Comparison of ENCODE assay signal across 20 cellular contexts in the genomic region with DNA sequence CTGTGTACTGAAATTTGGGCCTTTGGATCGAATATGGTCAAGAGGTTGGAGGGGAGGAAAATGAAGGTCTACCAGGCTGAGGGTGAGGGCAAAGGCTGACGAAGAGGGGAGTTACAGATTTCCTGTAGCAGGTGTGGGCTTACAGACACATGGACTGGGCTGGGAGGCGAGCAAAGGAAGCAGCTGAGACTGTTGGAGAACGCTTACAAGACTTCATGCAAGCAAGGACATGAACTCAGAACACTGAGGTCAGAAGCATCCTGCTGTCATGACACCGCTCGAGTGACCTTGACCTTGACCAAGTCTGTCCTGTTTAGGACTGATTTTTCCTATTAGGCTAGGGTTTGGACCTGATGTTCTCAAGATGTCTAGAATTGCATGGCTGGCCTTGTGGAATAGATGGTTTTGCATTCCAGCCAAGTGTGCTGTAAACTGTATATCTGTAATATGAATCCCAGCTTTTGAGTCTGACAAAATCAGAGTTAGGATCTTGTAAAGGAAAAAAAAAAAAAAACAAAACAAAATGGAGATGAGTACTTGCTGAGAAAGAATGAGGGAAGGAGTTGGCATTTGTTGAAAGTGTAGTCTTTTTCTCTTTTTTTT. TPM values are rescaled to one million over a fixed set of nuclear protein-coding genes. Genes with fewer than 3 reads are reported as not detected.
A peak's percentile ranks its signal among the peaks of the same experiment; 100 is the strongest.
DNase-seq lines count a peak whose midpoint lies in the region; ATAC-seq, FAIRE-seq and TF ChIP-seq lines count a peak whose summit lies in the region.
"Had no signal": no experiment of that assay in that cellular context is flagged by ENCODE, and none has a peak within 500 bp of the region (broad histone marks: within the 10 kb centered on the region; RNA-seq: fewer than 3 reads in every experiment).

No MANE protein-coding gene starts in this region.

- H3K27me3 ChIP-seq in breast epithelium (no peaks in the 10 kb centered on the region), K562 (ENCODE audit: control insufficient read depth in 2 of 2, insufficient read depth in 2 of 2, low read length in 2 of 2) (peaks cover 0 to 9% of the 10 kb centered on the region in 2 experiments; a peak in 1 of 5 replicates), upper lobe of left lung (no peaks in the 10 kb centered on the region)

- intact Hi-C loops in breast epithelium (cut with DNase I; ENCODE audit: low total_unique reads) = no loop called here
- intact Hi-C loops in MCF 10A (cut with micrococcal nuclease) = loop anchor here (5.0 kb wide), 1 partner anchor 41 kb away; no protein-coding TSS in a partner anchor
- intact Hi-C loops in K562 (cut with micrococcal nuclease) = no loop called here

- H3K4me1 Mint-ChIP-seq in MCF 10A (ENCODE audit: insufficient read depth, unreplicated experiment) = peaks cover 19% of the 10 kb centered on the region
- H3K4me1 Mint-ChIP-seq in stimulated activated effector memory CD8-positive, alpha-beta T cell treated with anti-CD3 and anti-CD28 coated beads, Interleukin-12 subunit alpha, Interleukin-12 subunit beta, amount 100 ng/mL, for 72 hours = peaks cover 7% of the 10 kb centered on the region
- H3K4me1 Mint-ChIP-seq: central memory CD8-positive, alpha-beta T cell; naive thymus-derived CD4-positive, alpha-beta T cell had no signal

- WGBS in K562 (ENCODE audit: insufficient coverage, low coverage, missing lambda C conversion rate) = 52% methylated on average over 6 of the region's 6 CpGs
- 77 to 83% methylated on average over 6 of the region's 6 CpGs for WGBS in upper lobe of left lung, 2 donors

- TF ChIP-seq POLR2A in breast epithelium (IDR thresholded peaks at IDR 0.05) (no peak), K562 (conservative IDR thresholded peaks at IDR 0.05) (no peak), upper lobe of left lung (IDR thresholded peaks at IDR 0.05) (no peak)

- ATAC-seq in K562 = no peak
- ATAC-seq in upper lobe of left lung (ENCODE audit: low FRiP score in 2 of 2) = no peak
- no peak for ATAC-seq in stimulated activated effector memory CD8-positive, alpha-beta T cell treated with anti-CD3 and anti-CD28 coated beads, Interleukin-12 subunit alpha, Interleukin-12 subunit beta, amount 100 ng/mL, for 72 hours
- ATAC-seq: naive thymus-derived CD4-positive, alpha-beta T cell had no signal

- POLR2A ChIA-PET in MCF 10A (lab: Yijun Ruan, JAX) (interaction anchor here (0.7 to 3.7 kb wide), 7 partner anchors 8 to 92 kb away, joined by 3 to 23 read pairs (median 4); no protein-coding TSS in a partner anchor), K562 (lab: Yijun Ruan, JAX) (interaction anchor here (0.5 to 2.6 kb wide), 4 partner anchors 10 to 26 kb away, joined by 3 to 7 read pairs (median 4); no protein-coding TSS in a partner anchor)

- no peaks in the 10 kb centered on the region for H3K9me1 ChIP-seq in K562 (ENCODE audit: control insufficient read depth, insufficient read depth, low read length)

- no peak for TF ChIP-seq RAD21 in K562 (CRISPR knock-in tag; conservative IDR thresholded peaks at IDR 0.05 in 1 of 2, IDR thresholded peaks at IDR 0.05 in 1 of 2)

- no peak overlapping the region for H3K9ac ChIP-seq in K562 (ENCODE audit: insufficient read depth in 1 of 2, low read depth in 2 of 2, low read length in 2 of 2)

- H3K36me3 ChIP-seq in breast epithelium (no peaks in the 10 kb centered on the region), K562 (ENCODE audit: control insufficient read depth, insufficient read depth, low read length) (no peaks in the 10 kb centered on the region), upper lobe of left lung (peaks cover 6 to 25% (median 15%) of the 10 kb centered on the region in 4 donors)
- H3K36me3 ChIP-seq: left ventricle myocardium inferior had no signal

- CTCF ChIA-PET in MCF 10A (lab: Yijun Ruan, JAX) = interaction anchor here (0.6 to 22.6 kb wide), 9 partner anchors 11 to 120 kb away, joined by 3 to 1380 read pairs (median 6); a partner anchor contains a TSS
- CTCF ChIA-PET in K562 (lab: Yijun Ruan, JAX; ENCODE audit: low intra/inter-chr PET ratio) = interaction anchor here (1.2 kb wide), 1 partner anchor 102 kb away, joined by 3 read pairs; no protein-coding TSS in a partner anchor

- H3K9me3 Mint-ChIP-seq in MCF 10A (ENCODE audit: unreplicated experiment) = no peaks in the 10 kb centered on the region
- no peaks in the 10 kb centered on the region for H3K9me3 Mint-ChIP-seq in stimulated activated effector memory CD8-positive, alpha-beta T cell treated with anti-CD3 and anti-CD28 coated beads, Interleukin-12 subunit alpha, Interleukin-12 subunit beta, amount 100 ng/mL, for 72 hours
- H3K9me3 Mint-ChIP-seq: central memory CD8-positive, alpha-beta T cell had no signal

- H4K20me1 ChIP-seq in K562 (replicated peaks; ENCODE audit: control insufficient read depth, insufficient read depth, low read length) = 0 out of 2 replicates have a peak, but pooled peaks cover 4% of the 10 kb centered on the region

- H3K27ac ChIP-seq in breast epithelium = peak overlapping the region; percentile 70 to 96
- no peak overlapping the region for H3K27ac ChIP-seq in K562 (ENCODE audit: extremely low read depth, low read depth, low read length)
- peak overlapping the region; percentile 9 to 89 (median 66) for H3K27ac ChIP-seq in upper lobe of left lung
- H3K27ac ChIP-seq: left ventricle myocardium inferior had no signal

- H3K27me3 Mint-ChIP-seq in MCF 10A (ENCODE audit: insufficient read depth, unreplicated experiment) = peaks cover 13% of the 10 kb centered on the region

- TF ChIP-seq CTCF in breast epithelium (IDR thresholded peaks at IDR 0.05) (no peak), MCF 10A (IDR thresholded peaks at IDR 0.05; ENCODE audit: unreplicated experiment) (no peak), K562 (IDR thresholded peaks at IDR 0.05 in 2 of 3, conservative IDR thresholded peaks at IDR 0.05 in 1 of 3; ENCODE audit: insufficient read depth in 2 of 3, low read depth in 1 of 3, low read length in 3 of 3) (no peak), upper lobe of left lung (IDR thresholded peaks at IDR 0.05) (no peak)

- no peak overlapping the region for H2AFZ ChIP-seq in K562 (ENCODE audit: low read depth, low read length)

- H3K9me3 ChIP-seq in breast epithelium = no peaks in the 10 kb centered on the region
- no peaks in the 10 kb centered on the region for H3K9me3 ChIP-seq in K562 (replicated peaks; ENCODE audit: control insufficient read depth, insufficient read depth, low read depth, low read length)
- H3K9me3 ChIP-seq in upper lobe of left lung = no peaks in the 10 kb centered on the region
- H3K9me3 ChIP-seq: left ventricle myocardium inferior had no signal

- DNase-seq in breast epithelium (ENCODE audit: low spot score in 2 of 2) (peak in 1 of 2 donors; percentile 40), MCF 10A (ENCODE audit: unreplicated experiment) (no peak), K562 (ENCODE audit: extremely low read depth in 1 of 4, low spot score in 3 of 4) (no peak), kidney tubule cell (ENCODE audit: low spot score) (peak; percentile 23), upper lobe of left lung (no peak), hepatic stellate cell (ENCODE audit: low spot score) (no peak), C1 segment of cervical spinal cord (lab: John Stamatoyannopoulos, UW) (no peak)
- no peak for DNase-seq in stimulated activated effector memory CD8-positive, alpha-beta T cell treated with anti-CD3 and anti-CD28 coated beads, Interleukin-12 subunit alpha, Interleukin-12 subunit beta, amount 100 ng/mL, for 72 hours (ENCODE audit: low spot score in 2 of 2)
- DNase-seq: activated CD4-positive, CD25-positive, alpha-beta regulatory T cell treated with anti-CD3 and anti-CD28 coated beads, Interleukin-2, amount 50 U/mL, for 72 hours; activated T-cell treated with anti-CD3 and anti-CD28 coated beads for 4 hours; left ventricle myocardium inferior; naive thymus-derived CD4-positive, alpha-beta T cell; NCI-H526; retina; stimulated activated CD4-positive, alpha-beta T cell treated with anti-CD3 and anti-CD28 coated beads, Interleukin-4, amount 100 ng/mL, for 1 hour had no signal

- H3K27ac Mint-ChIP-seq in MCF 10A (ENCODE audit: low read depth, unreplicated experiment) = no peak overlapping the region
- no peak overlapping the region for H3K27ac Mint-ChIP-seq in stimulated activated effector memory CD8-positive, alpha-beta T cell treated with anti-CD3 and anti-CD28 coated beads, Interleukin-12 subunit alpha, Interleukin-12 subunit beta, amount 100 ng/mL, for 72 hours
- H3K27ac Mint-ChIP-seq: activated naive CD8-positive, alpha-beta T cell; naive thymus-derived CD4-positive, alpha-beta T cell had no signal

- H3K36me3 Mint-ChIP-seq in MCF 10A (ENCODE audit: insufficient read depth, unreplicated experiment) = peaks cover 3% of the 10 kb centered on the region
- H3K36me3 Mint-ChIP-seq in stimulated activated effector memory CD8-positive, alpha-beta T cell treated with anti-CD3 and anti-CD28 coated beads, Interleukin-12 subunit alpha, Interleukin-12 subunit beta, amount 100 ng/mL, for 72 hours = no peaks in the 10 kb centered on the region

- BruUV-seq in MCF 10A (replicated peaks; lab: Mats Ljungman, UMichigan) (no TSS peak), K562 (replicated peaks; lab: Mats Ljungman, UMichigan) (no TSS peak)

- H3K4me2 ChIP-seq in K562 (ENCODE audit: insufficient read depth, low read length) = no peak overlapping the region

- no peak overlapping the region for H3K4me3 Mint-ChIP-seq in MCF 10A (ENCODE audit: unreplicated experiment)
- no peak overlapping the region for H3K4me3 Mint-ChIP-seq in stimulated activated effector memory CD8-positive, alpha-beta T cell treated with anti-CD3 and anti-CD28 coated beads, Interleukin-12 subunit alpha, Interleukin-12 subunit beta, amount 100 ng/mL, for 72 hours
- H3K4me3 Mint-ChIP-seq: activated naive CD8-positive, alpha-beta T cell; central memory CD8-positive, alpha-beta T cell; naive thymus-derived CD4-positive, alpha-beta T cell had no signal

- no peaks in the 10 kb centered on the region for H3K79me2 ChIP-seq in K562 (ENCODE audit: control insufficient read depth, insufficient read depth, low read length)

- TF ChIP-seq EP300 in K562 (IDR thresholded peaks at IDR 0.05; ENCODE audit: low read length) (no peak), upper lobe of left lung (IDR thresholded peaks at IDR 0.05) (no peak)

- H3K4me3 ChIP-seq in breast epithelium = peak overlapping the region in 2 of 3 donors; percentile 67 to 71
- no peak overlapping the region for H3K4me3 ChIP-seq in K562
- peak overlapping the region in 1 of 4 donors; percentile 54 for H3K4me3 ChIP-seq in upper lobe of left lung
- H3K4me3 ChIP-seq: left ventricle myocardium inferior had no signal

- in situ Hi-C loops in K562 (cut with MboI) = no loop called here

- H3K4me1 ChIP-seq in breast epithelium (peaks cover 0 to 3% of the 10 kb centered on the region in 2 donors), K562 (replicated peaks in 1 of 2; ENCODE audit: control insufficient read depth in 2 of 2, insufficient read depth in 2 of 2, low read length in 2 of 2) (peaks cover 22 to 47% of the 10 kb centered on the region in 2 experiments), upper lobe of left lung (peaks cover 0 to 25% (median 9%) of the 10 kb centered on the region in 4 donors)

- FAIRE-seq in K562 (lab: Jason Lieb, UNC) = peak; percentile 61
- FAIRE-seq: A204.1, urothelium cell line had no signal

RNA-seq across cellular contexts. Expression of a gene that starts 5.7 kb away (rescaled TPM):
- 1,000 to 10,000 TPM in 1 of 3 donors, 100 to 1,000 TPM in 1, 1 to 10 TPM in 1; 1.3 to 1,061 (median 367) TPM for total RNA-seq in breast epithelium
- total RNA-seq in MCF 10A (2022) = 0.10 and 0.33 TPM in 2 replicates
- 1.2 and 3.1 TPM in 2 replicates for total RNA-seq in K562 (2011; cell fraction: chromatin; rRNA removed; ENCODE audit: low replicate concordance)
- total RNA-seq in K562 (2011; cell fraction: nucleolus; rRNA removed) = 1.8 and 2.3 TPM in 2 replicates
- 0.73 and 1.3 TPM in 2 replicates for total RNA-seq in K562 (2011; cell fraction: nucleoplasm; rRNA removed)
- total RNA-seq in K562 (2014; rRNA removed) = 0.16 TPM in 1 of 2 replicates, not detected in the other
- 0.07 TPM in 1 of 2 replicates, not detected in the other for total RNA-seq in K562 (2014; rRNA removed; fragmentation: Illumina TruSeq; extraction: Trizol)
- total RNA-seq in K562 (2015; rRNA removed; fragmentation: Illumina TruSeq; extraction: Trizol) = 0.07 and 0.15 TPM in 2 replicates
- 0.63 and 1.2 TPM in 2 replicates for total RNA-seq in K562 (2021)
- polyA plus RNA-seq in K562 (2011; rRNA removed) = 0.47 and 0.87 TPM in 2 replicates
- 0.94 and 1.2 TPM in 2 replicates for polyA plus RNA-seq in K562 (2011; cell fraction: cytosol; rRNA removed)
- polyA plus RNA-seq in K562 (2011; cell fraction: nucleus; rRNA removed) = 1.6 and 2.7 TPM in 2 replicates
- polyA plus RNA-seq in K562 (2012) = 0.35 and 1.9 TPM in 2 replicates
- polyA plus RNA-seq in K562 (2014; fragmentation: Illumina TruSeq; extraction: Trizol) = 0.15 TPM in 1 of 2 replicates, not detected in the other
- not detected for polyA plus RNA-seq in K562 (2014; fragmentation: Nextera tagmentation; extraction: Ambion mirVana)
- polyA plus RNA-seq in K562 (2014; rRNA removed) = 0.03 TPM in 1 of 2 replicates, not detected in the other
- polyA minus RNA-seq in K562 (2011; rRNA and poly(A)+ RNA removed) = 0.21 and 0.54 TPM in 2 replicates
- polyA minus RNA-seq in K562 (2011; cell fraction: cytosol; rRNA and poly(A)+ RNA removed) = 0.67 TPM in 1 of 2 replicates, not detected in the other
- polyA minus RNA-seq in K562 (2011; cell fraction: nucleus; rRNA and poly(A)+ RNA removed) = 0.94 and 1.00 TPM in 2 replicates
- 100 to 1,000 TPM in 4 of 6 donors, 10 to 100 TPM in 2; 82.8 to 261 (median 137) TPM for total RNA-seq in upper lobe of left lung
- total RNA-seq: RPMI7951 had no signal

RNA-seq across cellular contexts. Expression of a gene that starts 33.7 kb away (rescaled TPM):
- total RNA-seq in breast epithelium = 10 to 100 TPM; 43.0 to 66.7 (median 57.4) TPM
- 147 and 155 TPM in 2 replicates for total RNA-seq in MCF 10A (2022)
- total RNA-seq in K562 (2011; cell fraction: chromatin; rRNA removed; ENCODE audit: low replicate concordance) = 80.9 and 81.4 TPM in 2 replicates
- total RNA-seq in K562 (2011; cell fraction: nucleolus; rRNA removed) = 51.8 and 56.9 TPM in 2 replicates
- 46.3 and 49.2 TPM in 2 replicates for total RNA-seq in K562 (2011; cell fraction: nucleoplasm; rRNA removed)
- 64.4 and 76.9 TPM in 2 replicates for total RNA-seq in K562 (2014; rRNA removed)
- total RNA-seq in K562 (2014; rRNA removed; fragmentation: Illumina TruSeq; extraction: Trizol) = 51.4 and 56.3 TPM in 2 replicates
- total RNA-seq in K562 (2015; rRNA removed; fragmentation: Illumina TruSeq; extraction: Trizol) = 61.6 and 63.4 TPM in 2 replicates
- total RNA-seq in K562 (2021) = 85.1 and 85.9 TPM in 2 replicates
- polyA plus RNA-seq in K562 (2011; rRNA removed) = 47.7 and 102 TPM in 2 replicates
- 51.2 and 51.7 TPM in 2 replicates for polyA plus RNA-seq in K562 (2011; cell fraction: cytosol; rRNA removed)
- polyA plus RNA-seq in K562 (2011; cell fraction: nucleus; rRNA removed) = 83.3 and 107 TPM in 2 replicates
- polyA plus RNA-seq in K562 (2012) = 97.9 and 111 TPM in 2 replicates
- polyA plus RNA-seq in K562 (2014; fragmentation: Illumina TruSeq; extraction: Trizol) = 119 and 131 TPM in 2 replicates
- polyA plus RNA-seq in K562 (2014; fragmentation: Nextera tagmentation; extraction: Ambion mirVana) = 10 to 100 TPM; 27.5 to 35.1 TPM
- polyA plus RNA-seq in K562 (2014; rRNA removed) = 63.5 and 70.8 TPM in 2 replicates
- polyA minus RNA-seq in K562 (2011; rRNA and poly(A)+ RNA removed) = 40.3 and 59.5 TPM in 2 replicates
- 46.6 and 57.6 TPM in 2 replicates for polyA minus RNA-seq in K562 (2011; cell fraction: cytosol; rRNA and poly(A)+ RNA removed)
- 16.6 and 28.9 TPM in 2 replicates for polyA minus RNA-seq in K562 (2011; cell fraction: nucleus; rRNA and poly(A)+ RNA removed)
- total RNA-seq in upper lobe of left lung = 100 to 1,000 TPM in 2 of 6 donors, 10 to 100 TPM in 4; 67.7 to 116 (median 76.5) TPM
